Comparison of ENCODE assay signal across 24 cellular contexts in the genomic region with DNA sequence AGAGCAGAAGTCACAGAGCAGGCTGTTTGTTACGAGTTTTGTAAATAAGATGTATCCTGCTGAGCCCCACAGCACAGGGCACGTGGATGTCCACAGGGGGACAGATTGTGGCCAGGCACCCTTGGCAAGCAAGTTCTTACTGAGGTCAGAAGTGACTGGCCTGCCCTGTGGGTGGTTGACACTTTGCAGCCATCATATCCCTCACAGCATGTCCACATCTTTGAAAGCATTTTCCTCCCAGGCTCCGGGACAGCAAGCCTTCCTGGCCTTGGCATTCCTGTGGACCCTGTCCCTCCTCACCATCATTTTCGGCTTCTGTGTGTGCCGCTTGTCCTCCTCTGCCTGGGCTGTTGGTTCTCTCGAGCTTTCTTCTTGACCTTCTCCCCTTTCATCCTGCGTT.
"Had no signal": no experiment of that assay in that cellular context is flagged by ENCODE, and none has a peak within 500 bp of the region (broad histone marks: within the 10 kb centered on the region; RNA-seq: fewer than 3 reads in every experiment).

No MANE protein-coding gene starts in this region.

- ATAC-seq: esophagus mucosa; gastrocnemius medialis; left cardiac atrium; left lung; mucosa of descending colon; psoas muscle; right cardiac atrium; stimulated activated memory B cell treated with anti-CD40 and anti-IgM and Interleukin-4, amounts not matched to agents 10 μg/mL and 1 μg/mL and 100 μg/mL, for 72 hours; stimulated activated naive CD8-positive, alpha-beta T cell treated with anti-CD3 and anti-CD28 coated beads, Interleukin-15, Interleukin-2, amounts not matched to agents 100 U/mL and 50 U/mL, for 24 hours had no signal

- H3K9me3 ChIP-seq: gastrocnemius medialis, left lung, mucosa of descending colon, psoas muscle, sigmoid colon, upper lobe of left lung had no signal

- H3K27ac ChIP-seq: dorsolateral prefrontal cortex, epithelial cell of prostate, gastrocnemius medialis, left lung, psoas muscle, sigmoid colon, upper lobe of left lung had no signal

- H3K9me3 Mint-ChIP-seq: mesothelial cell of epicardium; naive B cell; natural killer cell treated with Interleukin-12 subunit alpha and Interleukin-12 subunit beta and Interleukin-15 and Interleukin-18, amount 100 ng/mL, for 72 hours; neural crest cell; stimulated activated memory B cell treated with anti-CD40 and anti-IgM and Interleukin-4, amounts not matched to agents 10 μg/mL and 1 μg/mL and 100 μg/mL, for 72 hours had no signal

- H3K27ac Mint-ChIP-seq: mesothelial cell of epicardium; natural killer cell treated with Interleukin-12 subunit alpha and Interleukin-12 subunit beta and Interleukin-15 and Interleukin-18, amount 100 ng/mL, for 72 hours; stimulated activated memory B cell treated with anti-CD40 and anti-IgM and Interleukin-4, amounts not matched to agents 10 μg/mL and 1 μg/mL and 100 μg/mL, for 72 hours had no signal

- H3K4me1 ChIP-seq: gastrocnemius medialis, left lung, psoas muscle, sigmoid colon, upper lobe of left lung had no signal

- H3K27me3 ChIP-seq: dorsolateral prefrontal cortex, gastrocnemius medialis, left lung, sigmoid colon, upper lobe of left lung had no signal

- H3K4me3 ChIP-seq: dorsolateral prefrontal cortex, gastrocnemius medialis, left lung, mucosa of descending colon, psoas muscle, sigmoid colon, upper lobe of left lung had no signal

- DNase-seq: dorsolateral prefrontal cortex; effector CD4-positive, alpha-beta T cell; foreskin fibroblast; gastrocnemius medialis; head of caudate nucleus; kidney; left cardiac atrium; left lung; mesenchymal stem cell; mucosa of descending colon; naive B cell; psoas muscle; sigmoid colon; stimulated activated CD4-positive, alpha-beta T cell treated with anti-CD3 and anti-CD28 coated beads, Interleukin-2, amount 100 ng/mL, for 24 hours; stimulated activated CD4-positive, alpha-beta T cell treated with anti-CD3 and anti-CD28 coated beads, Interleukin-4, amount 100 ng/mL, for 24 hours; stimulated activated naive CD8-positive, alpha-beta T cell treated with anti-CD3 and anti-CD28 coated beads, Interleukin-15, Interleukin-2, amounts not matched to agents 100 U/mL and 50 U/mL, for 24 hours; upper lobe of left lung had no signal

- H3K36me3 ChIP-seq: gastrocnemius medialis, sigmoid colon had no signal
